Comparison of ENCODE assay signal across 20 cellular contexts in the genomic region with DNA sequence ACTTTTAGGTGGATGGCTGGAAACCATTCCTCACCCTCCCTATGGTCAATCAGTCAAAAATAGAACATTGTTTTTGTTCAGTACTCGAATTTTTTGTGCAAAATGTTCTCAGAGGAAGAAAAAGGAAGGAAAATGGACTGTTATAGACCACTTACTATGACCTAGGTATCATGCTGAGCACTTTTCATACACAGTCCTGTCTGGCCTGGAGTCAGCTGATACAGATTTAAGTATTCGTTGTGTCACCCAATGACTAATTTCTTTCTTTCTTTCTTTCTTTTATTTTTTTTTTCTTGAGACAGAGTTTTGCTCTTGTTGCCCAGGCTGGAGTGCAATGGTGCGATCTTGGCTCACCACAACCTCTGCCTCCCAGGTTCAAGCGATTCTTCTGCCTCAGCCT.
"Had no signal": no experiment of that assay in that cellular context is flagged by ENCODE, and none has a peak within 500 bp of the region (broad histone marks: within the 10 kb centered on the region; RNA-seq: fewer than 3 reads in every experiment).

No MANE protein-coding gene starts in this region.

- H3K27me3 Mint-ChIP-seq: naive thymus-derived CD4-positive, alpha-beta T cell; natural killer cell treated with Interleukin-12 subunit alpha and Interleukin-12 subunit beta and Interleukin-15 and Interleukin-18, amount 100 ng/mL, for 72 hours; progenitor cell of endocrine pancreas; stimulated activated naive CD8-positive, alpha-beta T cell treated with anti-CD3 and anti-CD28 coated beads, Interleukin-15, amount 100 ng/mL, for 72 hours; type B pancreatic cell had no signal

- H3K27me3 ChIP-seq: ovary, right atrium auricular region, right lobe of liver, tibial nerve, uterus had no signal

- H3K4me1 ChIP-seq: left ventricle myocardium inferior, right atrium auricular region, right lobe of liver, tibial nerve, uterus had no signal

- DNase-seq: islet precursor cell; left ventricle myocardium inferior; midbrain; mucosa of descending colon; naive thymus-derived CD4-positive, alpha-beta T cell; ovary; right lobe of liver; stimulated activated CD4-positive, alpha-beta T cell treated with anti-CD3 and anti-CD28 coated beads, Interleukin-2, amount 100 ng/mL, for 24 hours; stimulated activated CD4-positive, alpha-beta T cell treated with anti-CD3 and anti-CD28 coated beads, Interleukin-4, amount 100 ng/mL, for 1 hour; stimulated activated naive CD4-positive, alpha-beta T cell treated with Interleukin-2 at 50 U/mL for 16 hours; stimulated activated naive CD8-positive, alpha-beta T cell treated with anti-CD3 and anti-CD28 coated beads, Interleukin-15, amount 100 ng/mL, for 72 hours; substantia nigra; uterus had no signal

- H3K9me3 Mint-ChIP-seq: natural killer cell treated with Interleukin-12 subunit alpha and Interleukin-12 subunit beta and Interleukin-15 and Interleukin-18, amount 100 ng/mL, for 72 hours; stimulated activated naive CD8-positive, alpha-beta T cell treated with anti-CD3 and anti-CD28 coated beads, Interleukin-15, amount 100 ng/mL, for 72 hours; type B pancreatic cell had no signal

- H3K27ac ChIP-seq: left ventricle myocardium inferior, ovary, right atrium auricular region, right lobe of liver, tibial nerve, uterus had no signal

- H3K36me3 Mint-ChIP-seq: type B pancreatic cell had no signal

- H3K4me3 Mint-ChIP-seq: natural killer cell treated with Interleukin-12 subunit alpha and Interleukin-12 subunit beta and Interleukin-15 and Interleukin-18, amount 100 ng/mL, for 72 hours; stimulated activated naive CD8-positive, alpha-beta T cell treated with anti-CD3 and anti-CD28 coated beads, Interleukin-15, amount 100 ng/mL, for 72 hours; type B pancreatic cell had no signal

- H3K27ac Mint-ChIP-seq: natural killer cell treated with Interleukin-12 subunit alpha and Interleukin-12 subunit beta and Interleukin-15 and Interleukin-18, amount 100 ng/mL, for 72 hours; progenitor cell of endocrine pancreas; stimulated activated naive CD8-positive, alpha-beta T cell treated with anti-CD3 and anti-CD28 coated beads, Interleukin-15, amount 100 ng/mL, for 72 hours; type B pancreatic cell had no signal

- ATAC-seq: mucosa of descending colon; naive thymus-derived CD4-positive, alpha-beta T cell; right lobe of liver; stimulated activated naive CD8-positive, alpha-beta T cell treated with anti-CD3 and anti-CD28 coated beads, Interleukin-15, amount 100 ng/mL, for 72 hours had no signal

- H3K36me3 ChIP-seq: left ventricle myocardium inferior, ovary, right atrium auricular region, right lobe of liver, tibial nerve, uterus had no signal

- H3K4me3 ChIP-seq: left ventricle myocardium inferior, lung, mucosa of descending colon, ovary, right atrium auricular region, right lobe of liver, smooth muscle cell, tibial nerve, uterus had no signal

- H3K9me3 ChIP-seq: left ventricle myocardium inferior, mucosa of descending colon, ovary, right atrium auricular region, right lobe of liver, tibial nerve, uterus had no signal

- H3K4me2 ChIP-seq: smooth muscle cell had no signal
